Comparison of ENCODE assay signal across 8 cellular contexts in genomic region chr18:76494181-76494540, GRCh38. TPM values are rescaled to one million over a fixed set of nuclear protein-coding genes. Genes with fewer than 3 reads are reported as not detected.
DNase-seq lines count a peak whose midpoint lies in the region; ATAC-seq and TF ChIP-seq lines count a peak whose summit lies in the region.

No MANE protein-coding gene starts in this region.

- no peaks in the 10 kb centered on the region for H3K9me3 Mint-ChIP-seq in activated CD8-positive, alpha-beta T cell treated with anti-CD3 and anti-CD28 coated beads, Interleukin-2, amount 10 ng/mL, durations not matched to agents 7 days and 5 days (ENCODE audit: insufficient read depth)
- H3K9me3 Mint-ChIP-seq in progenitor cell of endocrine pancreas (ENCODE audit: low read depth) = no peaks in the 10 kb centered on the region

- ATAC-seq in activated CD8-positive, alpha-beta T cell treated with anti-CD3 and anti-CD28 coated beads, Interleukin-2, amount 10 ng/mL, durations not matched to agents 7 days and 5 days = no peak
- no peak for ATAC-seq in GM21447 (IDR thresholded peaks at IDR 0.05; ENCODE audit: unreplicated experiment)

- H3K4me1 Mint-ChIP-seq in activated CD8-positive, alpha-beta T cell treated with anti-CD3 and anti-CD28 coated beads, Interleukin-2, amount 10 ng/mL, durations not matched to agents 7 days and 5 days (ENCODE audit: low read depth) = peaks cover 34% of the 10 kb centered on the region
- peaks cover 24% of the 10 kb centered on the region for H3K4me1 Mint-ChIP-seq in progenitor cell of endocrine pancreas (ENCODE audit: low read depth)

- POLR2A ChIA-PET in activated CD8-positive, alpha-beta T cell treated with anti-CD3 and anti-CD28 coated beads, Interleukin-2, amount 10 ng/mL, durations not matched to agents 7 days and 5 days (lab: Charles Lee) = interaction anchor here (0.6 kb wide), 1 partner anchor 378 kb away, joined by 4 read pairs; no protein-coding TSS in a partner anchor

- H3K27ac Mint-ChIP-seq in activated CD8-positive, alpha-beta T cell treated with anti-CD3 and anti-CD28 coated beads, Interleukin-2, amount 10 ng/mL, durations not matched to agents 7 days and 5 days = no peak overlapping the region
- H3K27ac Mint-ChIP-seq in progenitor cell of endocrine pancreas = peak overlapping the region; percentile 96

- CTCF ChIA-PET in activated CD8-positive, alpha-beta T cell treated with anti-CD3 and anti-CD28 coated beads, Interleukin-2, amount 10 ng/mL, durations not matched to agents 7 days and 5 days (lab: Charles Lee) = interaction anchor here (1.3 kb wide), 1 partner anchor 95 kb away, joined by 3 read pairs; no protein-coding TSS in a partner anchor

- peaks cover 2% of the 10 kb centered on the region for H3K36me3 Mint-ChIP-seq in activated CD8-positive, alpha-beta T cell treated with anti-CD3 and anti-CD28 coated beads, Interleukin-2, amount 10 ng/mL, durations not matched to agents 7 days and 5 days (ENCODE audit: low read depth)
- H3K36me3 Mint-ChIP-seq in progenitor cell of endocrine pancreas (ENCODE audit: insufficient read depth) = no peaks in the 10 kb centered on the region

- peak overlapping the region; percentile 88 for H3K4me3 Mint-ChIP-seq in activated CD8-positive, alpha-beta T cell treated with anti-CD3 and anti-CD28 coated beads, Interleukin-2, amount 10 ng/mL, durations not matched to agents 7 days and 5 days
- H3K4me3 Mint-ChIP-seq in progenitor cell of endocrine pancreas (ENCODE audit: low read depth) = peak overlapping the region; percentile 80

- DNase-seq in D341Med (ENCODE audit: low spot score) = peak; percentile 73
- DNase-seq in Jurkat, Clone E6-1 (ENCODE audit: low read depth, low spot score) = no peak
- peak; percentile 41 for DNase-seq in activated CD8-positive, alpha-beta T cell treated with anti-CD3 and anti-CD28 coated beads, Interleukin-2, amount 10 ng/mL, durations not matched to agents 7 days and 5 days
- peak; percentile 22 for DNase-seq in glomerular visceral epithelial cell (ENCODE audit: extremely low spot score)
- DNase-seq in progenitor cell of endocrine pancreas (ENCODE audit: low spot score, unreplicated experiment) = peak; percentile 47
- DNase-seq in NCI-H1436 treated with DMSO at 0.1 percent for 48 hours (lab: John Stamatoyannopoulos, UW) = no peak
- DNase-seq in 8988T = no peak

- peaks cover 56% of the 10 kb centered on the region for H3K27me3 Mint-ChIP-seq in activated CD8-positive, alpha-beta T cell treated with anti-CD3 and anti-CD28 coated beads, Interleukin-2, amount 10 ng/mL, durations not matched to agents 7 days and 5 days (ENCODE audit: low read depth)
- no peaks in the 10 kb centered on the region for H3K27me3 Mint-ChIP-seq in progenitor cell of endocrine pancreas

- peak overlapping the region; percentile 71 for H3K4me3 ChIP-seq in Jurkat, Clone E6-1 (ENCODE audit: low read length)

- no peak for TF ChIP-seq CTCF in progenitor cell of endocrine pancreas (IDR thresholded peaks at IDR 0.05; ENCODE audit: unreplicated experiment)

RNA-seq across cellular contexts. Expression of gene ZNF516, which starts 0.9 kb away (rescaled TPM):
- polyA plus RNA-seq in Jurkat, Clone E6-1 (2012; ENCODE audit: insufficient read depth, insufficient read length) = 8.2 TPM
- 1 to 10 TPM; 2.5 to 3.3 TPM for total RNA-seq in activated CD8-positive, alpha-beta T cell treated with anti-CD3 and anti-CD28 coated beads, Interleukin-2, amount 10 ng/mL, durations not matched to agents 7 days and 5 days
- total RNA-seq in progenitor cell of endocrine pancreas = 106 and 108 TPM in 2 replicates

Comparison
In these comparisons a context has a peak if more than half of its experiments do, and no peak if none do; other contexts are left out.
1. DNase-seq: peak in D341Med (single experiment), activated CD8-positive, alpha-beta T cell treated with anti-CD3 and anti-CD28 coated beads, Interleukin-2, amount 10 ng/mL, durations not matched to agents 7 days and 5 days (single experiment), glomerular visceral epithelial cell (single experiment) and progenitor cell of endocrine pancreas (single experiment); none in Jurkat, Clone E6-1 (single experiment), NCI-H1436 treated with DMSO at 0.1 percent for 48 hours (single experiment) and 8988T (single experiment).
2. RNA of gene ZNF516, which starts 0.9 kb away (total RNA-seq): 106 to 108 TPM in progenitor cell of endocrine pancreas; 2.5 to 3.3 TPM in activated CD8-positive, alpha-beta T cell treated with anti-CD3 and anti-CD28 coated beads, Interleukin-2, amount 10 ng/mL, durations not matched to agents 7 days and 5 days; every median in the first group is over 10 times any median in the second.